ENCODE assay signal across 17 cellular contexts in genomic region chr9:109940536-109940935, GRCh38.
"Had no signal": no experiment of that assay in that cellular context is flagged by ENCODE, and none has a peak within 500 bp of the region (broad histone marks: within the 10 kb centered on the region; RNA-seq: fewer than 3 reads in every experiment).

No MANE protein-coding gene starts in this region.

- H3K4me1 ChIP-seq: thyroid gland had no signal

- H3K36me3 ChIP-seq: spleen, thyroid gland had no signal

- DNase-seq: activated CD4-positive, alpha-beta T cell treated with anti-CD3 and anti-CD28 coated beads, Interleukin-2, amount 50 U/mL, for 1 hour; activated CD4-positive, CD25-positive, alpha-beta regulatory T cell treated with anti-CD3 and anti-CD28 coated beads, Interleukin-2, amount 50 U/mL, for 72 hours; activated CD8-positive, alpha-beta T cell treated with anti-CD3 and anti-CD28 coated beads, Interleukin-2, amount 10 ng/mL, durations not matched to agents 7 days and 5 days; activated T-cell treated with anti-CD3 and anti-CD28 coated beads, Interleukin-2, amount 50 U/mL, for 1 hour; aorta; heart left ventricle; left cardiac atrium; midbrain; spleen; stimulated activated CD4-positive, alpha-beta T cell treated with anti-CD3 and anti-CD28 coated beads, Interleukin-4, amount 100 ng/mL, for 4 hours; substantia nigra; thyroid gland had no signal

- H3K27ac ChIP-seq: epithelial cell of prostate, heart left ventricle, spleen, thyroid gland, VCaP had no signal

- H3K9me3 ChIP-seq: heart left ventricle, spleen, thyroid gland had no signal

- H3K27me3 ChIP-seq: heart left ventricle, spleen, thyroid gland had no signal

- H3K4me3 ChIP-seq: heart left ventricle, spleen, thyroid gland had no signal

- ATAC-seq: activated CD8-positive, alpha-beta T cell treated with anti-CD3 and anti-CD28 coated beads, Interleukin-2, amount 10 ng/mL, durations not matched to agents 7 days and 5 days; activated naive CD4-positive, alpha-beta T cell treated with anti-CD3 and anti-CD28 coated beads, Interleukin-2, amount 50 U/mL, for 72 hours; activated T-helper 17 cell treated with anti-CD3 and anti-CD28 coated beads, Interleukin-2, amount 50 U/mL, for 72 hours; heart left ventricle; left cardiac atrium; natural killer cell treated with Interleukin-12 subunit alpha and Interleukin-12 subunit beta and Interleukin-15 and Interleukin-18, amount 100 ng/mL, for 72 hours had no signal
